ENCODE assay signal across 1 cellular context in the genomic region with DNA sequence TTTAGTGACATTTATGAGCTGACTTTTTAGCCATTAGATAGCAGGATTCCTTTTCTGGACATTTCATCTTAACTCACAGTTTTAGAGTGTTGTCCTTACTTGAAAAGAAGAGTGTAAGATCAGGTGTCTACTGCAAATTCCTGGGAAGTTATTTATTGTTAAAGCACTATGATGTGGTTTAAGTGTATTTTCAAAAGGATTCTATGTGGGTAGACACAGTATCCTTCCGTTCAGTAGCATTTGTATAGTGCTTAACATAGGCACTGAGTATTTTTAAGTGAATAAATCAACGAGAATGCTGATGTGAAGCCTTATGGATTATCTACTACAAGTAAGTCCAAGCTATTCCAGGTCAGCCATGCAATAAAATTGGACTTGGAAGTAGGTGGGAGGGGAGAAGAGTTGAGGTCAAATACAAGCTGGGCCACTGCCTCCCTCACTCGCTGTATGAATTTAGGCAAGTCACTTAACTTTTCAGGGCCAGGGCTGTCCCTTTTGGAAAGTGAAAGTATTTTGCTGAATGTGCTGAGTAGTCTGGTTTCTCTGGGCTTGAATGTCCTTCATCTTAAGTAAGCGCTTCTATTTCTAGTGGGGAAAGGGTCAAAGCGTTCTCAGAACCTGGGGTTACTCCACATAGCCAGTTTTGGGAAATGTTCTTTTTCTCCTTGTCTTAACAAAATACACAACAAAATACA.
TF ChIP-seq lines count a peak whose summit lies in the region.

No MANE protein-coding gene starts in this region.

TF ChIP-seq in GM12878, 131 proteins besides CTCF, POLR2A, EP300 and RAD21 (continued from another document):
- TF ChIP-seq USF2 (IDR thresholded peaks at IDR 0.05; ENCODE audit: borderline replicate concordance, low read depth, low read length) (no peak), MYC (IDR thresholded peaks at IDR 0.05; ENCODE audit: insufficient read depth, insufficient read length, insufficient replicate concordance, low read length, severe bottlenecking) (no peak), ASH2L (IDR thresholded peaks at IDR 0.05; ENCODE audit: borderline replicate concordance, low read depth) (no peak), ZSCAN29 (IDR thresholded peaks at IDR 0.05) (no peak), SP1 (IDR thresholded peaks at IDR 0.05; ENCODE audit: low read depth, low read length) (no peak)
- TF ChIP-seq, protein P1, sequence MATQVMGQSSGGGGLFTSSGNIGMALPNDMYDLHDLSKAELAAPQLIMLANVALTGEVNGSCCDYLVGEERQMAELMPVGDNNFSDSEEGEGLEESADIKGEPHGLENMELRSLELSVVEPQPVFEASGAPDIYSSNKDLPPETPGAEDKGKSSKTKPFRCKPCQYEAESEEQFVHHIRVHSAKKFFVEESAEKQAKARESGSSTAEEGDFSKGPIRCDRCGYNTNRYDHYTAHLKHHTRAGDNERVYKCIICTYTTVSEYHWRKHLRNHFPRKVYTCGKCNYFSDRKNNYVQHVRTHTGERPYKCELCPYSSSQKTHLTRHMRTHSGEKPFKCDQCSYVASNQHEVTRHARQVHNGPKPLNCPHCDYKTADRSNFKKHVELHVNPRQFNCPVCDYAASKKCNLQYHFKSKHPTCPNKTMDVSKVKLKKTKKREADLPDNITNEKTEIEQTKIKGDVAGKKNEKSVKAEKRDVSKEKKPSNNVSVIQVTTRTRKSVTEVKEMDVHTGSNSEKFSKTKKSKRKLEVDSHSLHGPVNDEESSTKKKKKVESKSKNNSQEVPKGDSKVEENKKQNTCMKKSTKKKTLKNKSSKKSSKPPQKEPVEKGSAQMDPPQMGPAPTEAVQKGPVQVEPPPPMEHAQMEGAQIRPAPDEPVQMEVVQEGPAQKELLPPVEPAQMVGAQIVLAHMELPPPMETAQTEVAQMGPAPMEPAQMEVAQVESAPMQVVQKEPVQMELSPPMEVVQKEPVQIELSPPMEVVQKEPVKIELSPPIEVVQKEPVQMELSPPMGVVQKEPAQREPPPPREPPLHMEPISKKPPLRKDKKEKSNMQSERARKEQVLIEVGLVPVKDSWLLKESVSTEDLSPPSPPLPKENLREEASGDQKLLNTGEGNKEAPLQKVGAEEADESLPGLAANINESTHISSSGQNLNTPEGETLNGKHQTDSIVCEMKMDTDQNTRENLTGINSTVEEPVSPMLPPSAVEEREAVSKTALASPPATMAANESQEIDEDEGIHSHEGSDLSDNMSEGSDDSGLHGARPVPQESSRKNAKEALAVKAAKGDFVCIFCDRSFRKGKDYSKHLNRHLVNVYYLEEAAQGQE (IDR thresholded peaks at IDR 0.05; ENCODE audit: low read depth, low read length), result no peak
